In genomic region chr6:151452750-151453427, GRCh38 we compare ENCODE assay signal across 9 cellular contexts. TPM values are rescaled to one million over a fixed set of nuclear protein-coding genes. Genes with fewer than 3 reads are reported as not detected.
DNase-seq lines count a peak whose midpoint lies in the region; ATAC-seq and TF ChIP-seq lines count a peak whose summit lies in the region.
"Had no signal": no experiment of that assay in that cellular context is flagged by ENCODE, and none has a peak within 500 bp of the region (broad histone marks: within the 10 kb centered on the region; RNA-seq: fewer than 3 reads in every experiment).

No MANE protein-coding gene starts in this region.

- ATAC-seq in CD8-positive, alpha-beta T cell, result no peak
- ATAC-seq in activated naive CD8-positive, alpha-beta T cell treated with anti-CD3 and anti-CD28 coated beads, Interleukin-2, amount 50 U/mL, for 24 hours, result no peak
- ATAC-seq in GM18907 (IDR thresholded peaks at IDR 0.05; ENCODE audit: unreplicated experiment), result no peak

- H3K36me3 ChIP-seq in CD8-positive, alpha-beta T cell (ENCODE audit: insufficient read depth, low read length), result no peaks in the 10 kb centered on the region
- H3K36me3 ChIP-seq in skeletal muscle satellite cell (ENCODE audit: insufficient read depth, low read length), result peaks cover 4% of the 10 kb centered on the region

- H3K4me3 ChIP-seq in CD8-positive, alpha-beta T cell (ENCODE audit: low read depth, low read length), result peak overlapping the region; percentile 81
- peak overlapping the region; percentile 67 for H3K4me3 ChIP-seq in Jurkat, Clone E6-1 (ENCODE audit: low read length)
- H3K4me3 ChIP-seq in iPS-11a (ENCODE audit: low read depth, low read length) (peak overlapping the region; percentile 89), skeletal muscle satellite cell (ENCODE audit: low read length) (peak overlapping the region; percentile 84)

- intact Hi-C loops in CD8-positive, alpha-beta T cell (cut with DNase I, micrococcal nuclease), result loop anchor here (1.0 to 10.0 kb wide), 8 partner anchors 38 to 1549 kb away; partner anchors contain the start of genes FBXO5 (in 2 of the 2) and MTRF1L (in 1 of the 2)

- no peaks in the 10 kb centered on the region for H3K9me3 ChIP-seq in CD8-positive, alpha-beta T cell (ENCODE audit: low read length)
- H3K9me3 ChIP-seq in skeletal muscle satellite cell (replicated peaks; ENCODE audit: low read length), result no peaks in the 10 kb centered on the region

- CTCF ChIA-PET in CD8-positive, alpha-beta T cell (lab: Charles Lee), result interaction anchor here (0.6 to 2.0 kb wide), 9 partner anchors 11 to 118 kb away, joined by 3 to 11 read pairs (median 4); no protein-coding TSS in a partner anchor

- H3K9me3 Mint-ChIP-seq in CD8-positive, alpha-beta T cell, result no peaks in the 10 kb centered on the region
- no peaks in the 10 kb centered on the region for H3K9me3 Mint-ChIP-seq in activated naive CD8-positive, alpha-beta T cell treated with anti-CD3 and anti-CD28 coated beads, Interleukin-2, amount 50 U/mL, for 24 hours

- no peak for DNase-seq in CD8-positive, alpha-beta T cell
- DNase-seq in Jurkat, Clone E6-1 (ENCODE audit: low read depth, low spot score), result no peak
- DNase-seq in activated naive CD8-positive, alpha-beta T cell treated with anti-CD3 and anti-CD28 coated beads, Interleukin-2, amount 50 U/mL, for 24 hours, result no peak
- DNase-seq in GDM1 (lab: John Stamatoyannopoulos, UW) (no peak), NK-92 (lab: John Stamatoyannopoulos, UW; ENCODE audit: unreplicated experiment) (no peak)

- H3K4me1 Mint-ChIP-seq in CD8-positive, alpha-beta T cell (ENCODE audit: low read depth), result peaks cover 48% of the 10 kb centered on the region
- H3K4me1 Mint-ChIP-seq in activated naive CD8-positive, alpha-beta T cell treated with anti-CD3 and anti-CD28 coated beads, Interleukin-2, amount 50 U/mL, for 24 hours, result peaks cover 33% of the 10 kb centered on the region

- peak overlapping the region; percentile 94 for H3K9ac ChIP-seq in skeletal muscle satellite cell (ENCODE audit: low read depth, low read length)

- H3K36me3 Mint-ChIP-seq in CD8-positive, alpha-beta T cell, result peaks cover 36% of the 10 kb centered on the region
- peaks cover 16% of the 10 kb centered on the region for H3K36me3 Mint-ChIP-seq in activated naive CD8-positive, alpha-beta T cell treated with anti-CD3 and anti-CD28 coated beads, Interleukin-2, amount 50 U/mL, for 24 hours (ENCODE audit: low read depth)

- H3K4me1 ChIP-seq in CD8-positive, alpha-beta T cell (ENCODE audit: insufficient read depth, low read length), result peaks cover 24% of the 10 kb centered on the region
- peaks cover 11% of the 10 kb centered on the region for H3K4me1 ChIP-seq in skeletal muscle satellite cell (ENCODE audit: control insufficient read depth, insufficient read depth, low read length)

- peak overlapping the region; percentile 79 for H3K4me2 ChIP-seq in skeletal muscle satellite cell (ENCODE audit: low read length)

- peak overlapping the region; percentile 78 for H3K27ac ChIP-seq in CD8-positive, alpha-beta T cell (ENCODE audit: low read depth, low read length)

- POLR2A ChIA-PET in CD8-positive, alpha-beta T cell (lab: Charles Lee), result interaction anchor here (0.7 to 3.1 kb wide), 8 partner anchors 15 to 732 kb away, joined by 3 to 58 read pairs (median 4); partner anchors contain the start of gene ZBTB2

- peak overlapping the region; percentile 92 for H3K4me3 Mint-ChIP-seq in CD8-positive, alpha-beta T cell
- H3K4me3 Mint-ChIP-seq in activated naive CD8-positive, alpha-beta T cell treated with anti-CD3 and anti-CD28 coated beads, Interleukin-2, amount 50 U/mL, for 24 hours, result peak overlapping the region; percentile 99

- H3K27me3 ChIP-seq in CD8-positive, alpha-beta T cell (ENCODE audit: insufficient read depth, low read length), result no peaks in the 10 kb centered on the region
- H3K27me3 ChIP-seq in skeletal muscle satellite cell (ENCODE audit: control insufficient read depth, insufficient read depth, low read length), result no peaks in the 10 kb centered on the region

- TF ChIP-seq CTCF in CD8-positive, alpha-beta T cell (IDR thresholded peaks at IDR 0.05), result no peak

- H3K27me3 Mint-ChIP-seq in CD8-positive, alpha-beta T cell (ENCODE audit: low read depth), result no peaks in the 10 kb centered on the region
- H3K27me3 Mint-ChIP-seq in activated naive CD8-positive, alpha-beta T cell treated with anti-CD3 and anti-CD28 coated beads, Interleukin-2, amount 50 U/mL, for 24 hours, result peaks cover 3% of the 10 kb centered on the region

- H3K27ac Mint-ChIP-seq in CD8-positive, alpha-beta T cell, result peak overlapping the region; percentile 92
- H3K27ac Mint-ChIP-seq in activated naive CD8-positive, alpha-beta T cell treated with anti-CD3 and anti-CD28 coated beads, Interleukin-2, amount 50 U/mL, for 24 hours, result peak overlapping the region; percentile 96

RNA-seq across cellular contexts. Expression of gene RMND1, which starts 1.0 kb away (rescaled TPM):
- total RNA-seq in CD8-positive, alpha-beta T cell, result 1 to 10 TPM; 5.8 to 6.3 TPM
- 23.7 TPM for polyA plus RNA-seq in Jurkat, Clone E6-1 (2012; ENCODE audit: insufficient read depth, insufficient read length)
- total RNA-seq in skeletal muscle satellite cell (2012; rRNA removed), result 31.0 and 42.1 TPM in 2 replicates

RNA-seq across cellular contexts. Expression of gene CCDC170, which starts 40.9 kb away (rescaled TPM):
- total RNA-seq in CD8-positive, alpha-beta T cell, result not detected
- polyA plus RNA-seq in Jurkat, Clone E6-1 (2012; ENCODE audit: insufficient read depth, insufficient read length), result not detected
- 0.44 and 1.3 TPM in 2 replicates for total RNA-seq in skeletal muscle satellite cell (2012; rRNA removed)
- total RNA-seq: NCI-H460 had no signal
